ENCODE assay signal across 8 cellular contexts in genomic region chr1:173206816-173207595, GRCh38. TPM values are rescaled to one million over a fixed set of nuclear protein-coding genes. Genes with fewer than 3 reads are reported as not detected.
DNase-seq lines count a peak whose midpoint lies in the region; ATAC-seq and TF ChIP-seq lines count a peak whose summit lies in the region.

Gene TNFSF4 (minus strand): TSS chr1:173207331. CDS start chr1:173207176, 155 bp downstream.

- no peaks in the 10 kb centered on the region for H3K27me3 Mint-ChIP-seq in effector memory CD8-positive, alpha-beta T cell
- no peaks in the 10 kb centered on the region for H3K27me3 Mint-ChIP-seq in progenitor cell of endocrine pancreas

- H3K9me2 ChIP-seq in SK-N-SH, result no peaks in the 10 kb centered on the region

- peak within 1 kb of the TSS; percentile 22 to 39 for H3K4me3 ChIP-seq in SK-N-SH (ENCODE audit: low read depth in 2 of 2, low read length in 1 of 2)

- WGBS in SK-N-SH (ENCODE audit: low lambda C conversion rate), result 41% methylated on average over 12 of the region's 12 CpGs

- no peaks in the 10 kb centered on the region for H3K9me3 Mint-ChIP-seq in effector memory CD8-positive, alpha-beta T cell
- no peaks in the 10 kb centered on the region for H3K9me3 Mint-ChIP-seq in progenitor cell of endocrine pancreas (ENCODE audit: low read depth)

- H3K27ac ChIP-seq in SK-N-SH (ENCODE audit: low read depth in 2 of 2, low read length in 1 of 2), result peak within 1 kb of the TSS; percentile 16 to 82; a peak in 3 of 4 replicates

- no peaks in the 10 kb centered on the region for H3K36me3 ChIP-seq in SK-N-SH (replicated peaks in 1 of 2; ENCODE audit: control insufficient read depth in 1 of 2, insufficient read depth in 2 of 2, low read length in 1 of 2)

- no peak within 1 kb of the TSS; the same call in 1 of the 2 replicates for H3K9ac ChIP-seq in SK-N-SH

- no peak for ATAC-seq in effector memory CD8-positive, alpha-beta T cell (replicated peaks)
- no peak for ATAC-seq in HG03565 (IDR thresholded peaks at IDR 0.05; ENCODE audit: unreplicated experiment)
- no peak for ATAC-seq in GM19324 (IDR thresholded peaks at IDR 0.05; ENCODE audit: low FRiP score, unreplicated experiment)

- H3K4me2 ChIP-seq in SK-N-SH, result peak within 1 kb of the TSS; percentile 53; the same call in 1 of the 2 replicates

- H3F3A ChIP-seq in SK-N-SH (replicated peaks; ENCODE audit: insufficient read depth), result peaks cover 5% of the 10 kb centered on the region

- no peak for TF ChIP-seq CTCF in SK-N-SH (IDR thresholded peaks at IDR 0.05)
- TF ChIP-seq CTCF in progenitor cell of endocrine pancreas (IDR thresholded peaks at IDR 0.05; ENCODE audit: unreplicated experiment), result no peak

- no peaks in the 10 kb centered on the region for H3K36me3 Mint-ChIP-seq in effector memory CD8-positive, alpha-beta T cell (ENCODE audit: insufficient read depth)
- no peaks in the 10 kb centered on the region for H3K36me3 Mint-ChIP-seq in progenitor cell of endocrine pancreas (ENCODE audit: insufficient read depth)

- no peaks in the 10 kb centered on the region for H4K20me1 ChIP-seq in SK-N-SH (ENCODE audit: insufficient read depth)

- CTCF ChIA-PET in SK-N-SH (lab: Yijun Ruan, JAX), result interaction anchor here (0.7 to 1.7 kb wide), 2 partner anchors 462 to 463 kb away, joined by 3 read pairs; no protein-coding TSS in a partner anchor

- no peak for TF ChIP-seq RAD21 in SK-N-SH (IDR thresholded peaks at IDR 0.05; ENCODE audit: low read length)

- no peaks in the 10 kb centered on the region for H3K27me3 ChIP-seq in SK-N-SH (ENCODE audit: insufficient read depth)

- no peaks in the 10 kb centered on the region for H3K9me3 ChIP-seq in SK-N-SH

- TF ChIP-seq EP300 in SK-N-SH (IDR thresholded peaks at IDR 0.05; ENCODE audit: borderline replicate concordance in 1 of 2, low read depth in 1 of 2, low read length in 1 of 2), result no peak

- peak within 1 kb of the TSS; percentile 25; the same call in 1 of the 2 replicates for H2AFZ ChIP-seq in SK-N-SH (ENCODE audit: low read depth)

- POLR2A ChIA-PET in SK-N-SH (lab: Yijun Ruan, JAX), result no interaction called here

- in situ Hi-C loops in G401 (cut with HindIII; ENCODE audit: low sequenced_read_pairs), result no loop called here

- H3K4me1 ChIP-seq in SK-N-SH (ENCODE audit: control insufficient read depth in 1 of 2, insufficient read depth in 2 of 2, low read depth in 1 of 2, low read length in 1 of 2), result peaks cover 0 to 3% of the 10 kb centered on the region in 2 experiments; a peak in 2 of 4 replicates

- DNase-seq in G401 (ENCODE audit: low spot score) (peak; percentile 26), SK-N-SH (no peak), progenitor cell of endocrine pancreas (ENCODE audit: low spot score, unreplicated experiment) (no peak), NCI-H2107 (lab: John Stamatoyannopoulos, UW) (no peak), NCI-H1105 treated with DMSO at 0.1 percent for 48 hours (lab: John Stamatoyannopoulos, UW) (no peak)
- DNase-seq in effector memory CD8-positive, alpha-beta T cell, result no peak

- H3K4me1 Mint-ChIP-seq in effector memory CD8-positive, alpha-beta T cell (ENCODE audit: low read depth in 2 of 2), result peaks cover 28 to 51% of the 10 kb centered on the region in 2 donors
- peaks cover 44% of the 10 kb centered on the region for H3K4me1 Mint-ChIP-seq in progenitor cell of endocrine pancreas (ENCODE audit: low read depth)

- H3K4me3 Mint-ChIP-seq in effector memory CD8-positive, alpha-beta T cell, result peak within 1 kb of the TSS; percentile 49 to 76
- H3K4me3 Mint-ChIP-seq in progenitor cell of endocrine pancreas (ENCODE audit: low read depth), result no peak within 1 kb of the TSS

- no peaks in the 10 kb centered on the region for H3K79me2 ChIP-seq in SK-N-SH (ENCODE audit: insufficient read depth)

- H3K27ac Mint-ChIP-seq in effector memory CD8-positive, alpha-beta T cell, result peak within 1 kb of the TSS; percentile 91 to 93
- H3K27ac Mint-ChIP-seq in progenitor cell of endocrine pancreas, result peak within 1 kb of the TSS; percentile 27

TF ChIP-seq in SK-N-SH, 30 proteins besides CTCF, POLR2A, EP300 and RAD21:
- TF ChIP-seq SMC3 (IDR thresholded peaks at IDR 0.05; ENCODE audit: low read depth, low read length), result no peak
- TF ChIP-seq ELF1 (IDR thresholded peaks at IDR 0.05), result no peak
- no peak for TF ChIP-seq GABPA (IDR thresholded peaks at IDR 0.05; ENCODE audit: low read depth)
- no peak for TF ChIP-seq USF2 (IDR thresholded peaks at IDR 0.05; ENCODE audit: borderline replicate concordance, low read depth, low read length)
- 0 out of 2 replicates have a peak, but pooled peaks have one; percentile 13 for TF ChIP-seq PBX3 (IDR thresholded peaks at IDR 0.05)
- no peak for TF ChIP-seq TEAD4 (IDR thresholded peaks at IDR 0.05; ENCODE audit: borderline replicate concordance, insufficient read depth)
- 0 out of 2 replicates have a peak, but pooled peaks have one; percentile 18 for TF ChIP-seq POLR2AphosphoS5 (IDR thresholded peaks at IDR 0.05; ENCODE audit: low read depth, low read length)
- TF ChIP-seq MAX (IDR thresholded peaks at IDR 0.05; ENCODE audit: low read depth), result 0 out of 2 replicates have a peak, but pooled peaks have one; percentile 20
- TF ChIP-seq FOXJ3 (CRISPR knock-in tag; IDR thresholded peaks at IDR 0.05), result no peak
- no peak for TF ChIP-seq EZH2phosphoT487 (IDR thresholded peaks at IDR 0.05; ENCODE audit: borderline replicate concordance, low read depth)

RNA-seq across cellular contexts. Expression of gene TNFSF4, which starts in this region (rescaled TPM):
- total RNA-seq in G401 (2014; rRNA removed; shearing (Covaris generic)), result 0.51 and 0.80 TPM in 2 replicates
- 25.9 and 44.6 TPM in 2 replicates for polyA plus RNA-seq in SK-N-SH (2012; rRNA removed)
- 45.1 and 46.3 TPM in 2 replicates for polyA plus RNA-seq in SK-N-SH (2012; cell fraction: cytosol; rRNA removed)
- 6.9 and 21.7 TPM in 2 replicates for polyA plus RNA-seq in SK-N-SH (2012; cell fraction: nucleus; rRNA removed)
- total RNA-seq in progenitor cell of endocrine pancreas, result 1.3 and 1.7 TPM in 2 replicates

Comparison
In these comparisons a context has a peak if more than half of its experiments do, and no peak if none do; other contexts are left out.
1. Peak in DNase-seq in G401; RNA of the gene not detected or under 1 TPM.